ENCODE assay signal across 8 cellular contexts in the genomic region with DNA sequence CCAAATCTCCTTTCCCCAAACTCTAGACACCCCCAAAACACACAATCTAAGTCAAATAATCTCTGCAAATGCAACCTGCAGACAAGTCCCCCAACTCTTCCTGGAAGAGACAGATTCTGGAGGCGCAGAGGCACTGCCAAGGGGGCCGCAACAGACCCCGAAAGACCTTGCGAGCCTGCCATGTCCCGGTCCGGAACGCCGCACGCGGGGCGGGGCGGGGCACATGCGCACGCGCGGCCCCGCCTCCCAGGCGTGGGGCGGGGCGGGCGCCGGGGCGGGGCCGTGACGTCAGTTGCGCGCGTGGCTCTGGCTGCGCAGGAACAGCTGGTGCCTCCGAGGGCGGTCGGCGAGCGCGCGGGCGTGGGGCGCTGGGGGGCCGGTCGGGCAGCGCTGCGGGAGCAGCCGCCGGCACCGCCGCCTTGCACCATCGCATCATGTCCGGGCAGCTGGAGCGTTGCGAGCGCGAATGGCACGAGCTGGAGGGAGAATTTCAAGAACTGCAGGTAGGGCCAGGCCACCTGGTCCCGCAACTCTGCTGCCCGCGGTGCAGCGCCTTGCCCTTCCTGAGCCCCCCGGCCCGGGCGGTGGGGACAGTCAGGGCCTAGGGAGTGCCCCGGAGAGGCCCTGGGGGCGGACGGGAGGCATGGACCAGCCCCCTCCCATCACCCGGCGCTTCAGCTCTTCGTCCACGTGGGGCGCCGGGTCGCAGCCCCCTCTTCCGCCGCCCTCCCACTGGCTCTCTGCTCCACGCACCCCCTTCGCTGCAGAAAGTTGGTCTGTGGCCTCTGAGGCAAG. TPM values are rescaled to one million over a fixed set of nuclear protein-coding genes. Genes with fewer than 3 reads are reported as not detected.
DNase-seq lines count a peak whose midpoint lies in the region; ATAC-seq and TF ChIP-seq lines count a peak whose summit lies in the region.

A gene (plus strand): TSS at position 291 of the 795 bp plus-strand sequence. CDS start 144 bp downstream, at position 435.

- peak within 1 kb of the TSS; percentile 100 for H3K4me3 ChIP-seq in BJ (ENCODE audit: low read depth, low read length)

- no peaks in the 10 kb centered on the region for H3K9me3 Mint-ChIP-seq in endothelial cell (ENCODE audit: unreplicated experiment)

- peaks cover 4% of the 10 kb centered on the region for H3K36me3 Mint-ChIP-seq in endothelial cell (ENCODE audit: low read depth, unreplicated experiment)

- H3K4me1 Mint-ChIP-seq in endothelial cell (ENCODE audit: unreplicated experiment): peaks cover 30% of the 10 kb centered on the region

- TF ChIP-seq CTCF in BJ (IDR thresholded peaks at IDR 0.05; ENCODE audit: insufficient read depth, low read depth, low read length) (no peak; the same call in 1 of the 2 replicates), endothelial cell (IDR thresholded peaks at IDR 0.05; ENCODE audit: unreplicated experiment) (no peak)

- peak within 1 kb of the TSS; percentile 91 for H3K4me3 Mint-ChIP-seq in endothelial cell (ENCODE audit: unreplicated experiment)

- H3K27me3 Mint-ChIP-seq in endothelial cell (ENCODE audit: unreplicated experiment): peaks cover 13% of the 10 kb centered on the region

- POLR2A ChIA-PET in BJ (lab: Charles Lee): interaction anchor here (0.6 to 0.7 kb wide), 2 partner anchors 90 to 105 kb away, joined by 3 to 4 read pairs; no protein-coding TSS in a partner anchor

- H3K27ac Mint-ChIP-seq in endothelial cell (ENCODE audit: unreplicated experiment): peak within 1 kb of the TSS; percentile 94

- DNase-seq in BJ (ENCODE audit: low read depth) (no peak), NCI-H748 treated with DMSO at 0.1 percent for 48 hours (lab: John Stamatoyannopoulos, UW) (peak; percentile 28), endothelial cell (ENCODE audit: low spot score) (peak; percentile 86), midbrain (lab: John Stamatoyannopoulos, UW) (peak; percentile 80)
- DNase-seq in activated CD8-positive, alpha-beta memory T cell treated with anti-CD3 and anti-CD28 coated beads, Interleukin-2, amount 50 U/mL, for 1 hour (ENCODE audit: extremely low read depth): peak; percentile 45
- DNase-seq in stimulated activated CD8-positive, alpha-beta memory T cell treated with anti-CD3 and anti-CD28 coated beads, Interleukin-2, amount 100 ng/mL, for 48 hours (ENCODE audit: low read depth in 2 of 2): peak; percentile 74 to 77

- ATAC-seq in GM18907 (IDR thresholded peaks at IDR 0.05; ENCODE audit: unreplicated experiment) (peak; percentile 77), HG03135 (IDR thresholded peaks at IDR 0.05; ENCODE audit: unreplicated experiment) (peak; percentile 70)

- CTCF ChIA-PET in BJ (lab: Yijun Ruan, JAX): interaction anchor here (0.5 to 7.1 kb wide), 11 partner anchors 10 to 176 kb away, joined by 3 to 42 read pairs (median 5); a partner anchor contains a TSS

- no peaks in the 10 kb centered on the region; the same call in 1 of the 2 replicates for H3K36me3 ChIP-seq in BJ (ENCODE audit: control insufficient read depth, insufficient read depth, low read length)

- no peaks in the 10 kb centered on the region for H3K27me3 ChIP-seq in BJ (ENCODE audit: control insufficient read depth, insufficient read depth, low read length)

RNA-seq across cellular contexts. Expression of the gene that starts here (rescaled TPM):
- polyA plus RNA-seq in BJ (2011; rRNA removed): 7.3 and 11.4 TPM in 2 replicates
- 12.1 and 14.9 TPM in 2 replicates for polyA minus RNA-seq in BJ (2011; rRNA and poly(A)+ RNA removed)
- total RNA-seq in endothelial cell (ENCODE audit: unreplicated experiment): 10.3 TPM
